In genomic region chr20:38033330-38034107, GRCh38 we compare ENCODE assay signal across 8 cellular contexts. TPM values are rescaled to one million over a fixed set of nuclear protein-coding genes. Genes with fewer than 3 reads are reported as not detected.
DNase-seq lines count a peak whose midpoint lies in the region; ATAC-seq and TF ChIP-seq lines count a peak whose summit lies in the region.

TSS of gene RPRD1B (plus strand) at chr20:38033746. CDS start at chr20:38033948, 202 bp downstream.
TSS of gene TTI1 (minus strand) at chr20:38033456. CDS start at chr20:38013816, 19,640 bp downstream.

- DNase-seq in DMS 273 (lab: John Stamatoyannopoulos, UW; ENCODE audit: unreplicated experiment): peak; percentile 98
- peak; percentile 95 for DNase-seq in PC-3
- peak; percentile 87 for DNase-seq in activated T-cell treated with anti-CD3 and anti-CD28 coated beads for 48 hours (ENCODE audit: low read depth)
- DNase-seq in epithelial cell of esophagus (ENCODE audit: low read depth): peak; percentile 91
- DNase-seq in stimulated activated CD8-positive, alpha-beta memory T cell treated with anti-CD3 and anti-CD28 coated beads, Interleukin-2, amount 100 ng/mL, for 48 hours (ENCODE audit: low read depth in 2 of 2): peak; percentile 79 to 84

- no peaks in the 10 kb centered on the region for H3F3A ChIP-seq in PC-3 (ENCODE audit: low read length, unreplicated experiment)

- peaks cover 54 to 63% (median 60%) of the 10 kb centered on the region in 3 donors for H3K4me1 Mint-ChIP-seq in IgD-negative memory B cell

- POLR2A ChIA-PET in PC-3 (lab: Charles Lee; ENCODE audit: unreplicated experiment): interaction anchor here (0.7 to 1.4 kb wide), 3 partner anchors 10 to 76 kb away, joined by 3 to 5 read pairs (median 3); no protein-coding TSS in a partner anchor

- intact Hi-C loops in PC-3 (cut with micrococcal nuclease): no loop called here

- TF ChIP-seq CTCF in PC-3 (conservative IDR thresholded peaks at IDR 0.05; ENCODE audit: low read depth, low read length) (no peak), epithelial cell of esophagus (IDR thresholded peaks at IDR 0.05; ENCODE audit: insufficient read depth, low read depth, low read length, missing control alignments) (no peak)

- peaks cover 1% of the 10 kb centered on the region for H3K27me3 Mint-ChIP-seq in IgD-negative memory B cell

- peak within 1 kb of the TSS; percentile 96 to 100 (median 98) for H3K4me3 Mint-ChIP-seq in IgD-negative memory B cell

- no peaks in the 10 kb centered on the region for H3K9me2 ChIP-seq in PC-3 (replicated peaks; ENCODE audit: low read length)

- H2AFZ ChIP-seq in PC-3 (ENCODE audit: low read length): peak within 1 kb of the TSS; percentile 86

- peak within 1 kb of the TSS; percentile 75 for H3K27ac ChIP-seq in PC-3 (ENCODE audit: low read length)

- H3K27me3 ChIP-seq in PC-3 (ENCODE audit: low read length) (no peaks in the 10 kb centered on the region), mononuclear cell (ENCODE audit: insufficient read depth, low read length) (no peaks in the 10 kb centered on the region)

- H3K9ac ChIP-seq in PC-3 (ENCODE audit: low read length): peak within 1 kb of the TSS; percentile 98

- H3K36me3 Mint-ChIP-seq in IgD-negative memory B cell: peaks cover 5% of the 10 kb centered on the region

- ATAC-seq in GM21526 (IDR thresholded peaks at IDR 0.05; ENCODE audit: low FRiP score, unreplicated experiment) (peak; percentile 65), PC-3 (peak; percentile 85)

- peaks cover 9% of the 10 kb centered on the region for H4K20me1 ChIP-seq in PC-3 (ENCODE audit: low read length)

- peaks cover 100% of the 10 kb centered on the region for H3K79me2 ChIP-seq in PC-3 (ENCODE audit: low read length)

- H3K4me1 ChIP-seq in PC-3 (ENCODE audit: insufficient read depth, low read length) (peaks cover 63% of the 10 kb centered on the region), mononuclear cell (ENCODE audit: insufficient read depth, low read length) (peaks cover 39% of the 10 kb centered on the region)

- H3K9me3 Mint-ChIP-seq in IgD-negative memory B cell: no peaks in the 10 kb centered on the region

- H3K9me3 ChIP-seq in PC-3 (ENCODE audit: low read length) (no peaks in the 10 kb centered on the region), mononuclear cell (ENCODE audit: low read depth, low read length) (no peaks in the 10 kb centered on the region)

- H3K27ac Mint-ChIP-seq in IgD-negative memory B cell: peak within 1 kb of the TSS; percentile 95 to 100 (median 99)

- no TSS peak for BruUV-seq in PC-3 (replicated peaks; lab: Mats Ljungman, UMichigan)

- peaks cover 11% of the 10 kb centered on the region; the same call in 1 of the 2 replicates for H3K36me3 ChIP-seq in PC-3 (ENCODE audit: low read depth, low read length)

- CTCF ChIA-PET in PC-3 (lab: Charles Lee): interaction anchor here (0.5 kb wide), 1 partner anchor 41 kb away, joined by 3 read pairs; no protein-coding TSS in a partner anchor

- H3K4me3 ChIP-seq in PC-3 (ENCODE audit: low read length): peak within 1 kb of the TSS; percentile 94
- peak within 1 kb of the TSS; percentile 90 for H3K4me3 ChIP-seq in epithelial cell of esophagus (ENCODE audit: low read length)
- peak within 1 kb of the TSS; percentile 76 for H3K4me3 ChIP-seq in mononuclear cell (ENCODE audit: low read length)

- H3K4me2 ChIP-seq in PC-3 (ENCODE audit: low read length): peak within 1 kb of the TSS; percentile 86

RNA-seq across cellular contexts. Expression of gene RPRD1B, which starts in this region (rescaled TPM):
- polyA plus RNA-seq in IgD-negative memory B cell: 4.0 TPM
- total RNA-seq in PC-3 (2014; rRNA removed): 40.1 and 43.6 TPM in 2 replicates
- 69.2 TPM for total RNA-seq in mononuclear cell

RNA-seq across cellular contexts. Expression of gene TTI1, which starts in this region (rescaled TPM):
- polyA plus RNA-seq in IgD-negative memory B cell: 14.4 TPM
- total RNA-seq in PC-3 (2014; rRNA removed) (21.8 and 23.2 TPM in 2 replicates), mononuclear cell (14.3 TPM)

Comparison
In these comparisons a context has a peak if more than half of its experiments do, and no peak if none do; other contexts are left out.
1. Peak in every context shown above with its lines: DNase-seq, ATAC-seq, H3K4me3 ChIP-seq and H3K27ac ChIP-seq.